5 cellular contexts compared by ENCODE assay signal in genomic region chr15:30360990-30361389, GRCh38. TPM values are rescaled to one million over a fixed set of nuclear protein-coding genes. Genes with fewer than 3 reads are reported as not detected.
"Had no signal": no experiment of that assay in that cellular context is flagged by ENCODE, and none has a peak within 500 bp of the region (broad histone marks: within the 10 kb centered on the region; RNA-seq: fewer than 3 reads in every experiment).

No MANE protein-coding gene starts in this region.

RNA-seq across cellular contexts. Expression of gene CHRFAM7A, which starts 32.4 kb away (rescaled TPM):
- total RNA-seq: activated B cell treated with CpG ODN at 0.5 μM for 24 hours; activated CD4-positive, alpha-beta T cell treated with anti-CD3 and anti-CD28 coated beads for 36 hours; activated CD4-positive, alpha-beta T cell treated with anti-CD3 and anti-CD28 coated beads, Interleukin-2, amount 10 ng/mL, durations not matched to agents 24 days and 14 days; activated CD4-positive, alpha-beta T cell treated with anti-CD3 and anti-CD28 coated beads, Interleukin-2, amount 10 ng/mL, durations not matched to agents 7 days and 5 days; T-helper 17 cell had no signal
